Comparison of ENCODE assay signal across 1 cellular context in the genomic region with DNA sequence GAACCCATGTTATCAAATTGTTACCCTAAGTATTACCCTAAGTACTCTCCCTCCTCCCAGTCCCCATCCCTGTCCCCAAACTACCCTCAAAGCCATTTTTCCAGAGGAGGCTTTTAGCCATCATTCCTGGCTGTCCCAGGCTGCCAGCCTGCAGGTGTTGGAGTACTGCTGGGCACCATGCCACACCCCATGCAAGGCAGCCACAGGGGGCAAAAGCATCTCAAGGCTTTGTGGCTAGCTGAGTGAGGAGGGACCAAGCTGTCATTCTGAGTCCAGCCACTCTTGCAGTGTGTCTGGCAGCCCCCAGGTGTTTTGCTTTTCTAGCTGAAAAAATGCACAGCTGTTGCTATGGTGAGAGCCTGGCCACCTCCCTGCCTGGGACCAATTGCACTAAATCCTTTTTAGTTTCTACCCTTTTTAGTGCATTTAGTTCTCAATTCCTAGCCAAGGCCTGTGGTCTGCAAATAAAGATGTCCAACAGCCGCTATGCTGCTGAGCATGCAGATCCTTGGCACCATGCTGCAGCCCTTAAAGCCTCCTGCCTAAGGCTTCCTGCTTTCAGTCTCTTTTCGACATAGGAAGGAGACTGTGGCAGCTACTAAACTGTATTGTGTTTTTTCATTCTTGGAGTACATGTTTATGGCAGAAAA.
TF ChIP-seq lines count a peak whose summit lies in the region.

No MANE protein-coding gene starts in this region.

TF ChIP-seq in GM23338, 12 proteins besides CTCF, POLR2A, EP300 and RAD21 (continued from another document):
- TF ChIP-seq ZNF462 (CRISPR knock-in tag; IDR thresholded peaks at IDR 0.05) (no peak), ZNF331 (CRISPR knock-in tag; IDR thresholded peaks at IDR 0.05; ENCODE audit: low read depth) (no peak)
